In genomic region chr21:15061284-15061683, GRCh38 we compare ENCODE assay signal across 13 cellular contexts. TPM values are rescaled to one million over a fixed set of nuclear protein-coding genes. Genes with fewer than 3 reads are reported as not detected.
DNase-seq lines count a peak whose midpoint lies in the region; ATAC-seq, FAIRE-seq and TF ChIP-seq lines count a peak whose summit lies in the region.
"Had no signal": no experiment of that assay in that cellular context is flagged by ENCODE, and none has a peak within 500 bp of the region (broad histone marks: within the 10 kb centered on the region; RNA-seq: fewer than 3 reads in every experiment).

No MANE protein-coding gene starts in this region.

- H3K9me3 ChIP-seq in BLaER1, result no peaks in the 10 kb centered on the region
- no peaks in the 10 kb centered on the region for H3K9me3 ChIP-seq in K562 (replicated peaks; ENCODE audit: control insufficient read depth, insufficient read depth, low read depth, low read length)
- H3K9me3 ChIP-seq in naive thymus-derived CD4-positive, alpha-beta T cell (ENCODE audit: control insufficient read depth in 2 of 3, low read length in 3 of 3), result no peaks in the 10 kb centered on the region

- no peak for TF ChIP-seq POLR2A in K562 (conservative IDR thresholded peaks at IDR 0.05)

- intact Hi-C loops in K562 (cut with micrococcal nuclease), result loop anchor here (5.0 kb wide), 3 partner anchors 199 to 534 kb away; no protein-coding TSS in a partner anchor
- intact Hi-C loops in naive thymus-derived CD4-positive, alpha-beta T cell (cut with micrococcal nuclease), result loop anchor here (5.0 to 10.0 kb wide), 6 partner anchors 296 to 804 kb away; partner anchors contain the start of gene SAMSN1 (in 1 of the 2)
- intact Hi-C loops in posterior vena cava (cut with DNase I), result loop anchor here in 1 of 2 donors (10.0 kb wide), 1 partner anchor 64 kb away; no protein-coding TSS in a partner anchor

- H2AFZ ChIP-seq in K562 (ENCODE audit: low read depth, low read length), result no peak overlapping the region

- peaks cover 0 to 9% (median 0%) of the 10 kb centered on the region in 5 donors for H3K27me3 Mint-ChIP-seq in naive thymus-derived CD4-positive, alpha-beta T cell

- H3K36me3 ChIP-seq in BLaER1 (peaks cover 25% of the 10 kb centered on the region; the same call in 1 of the 2 replicates), K562 (ENCODE audit: control insufficient read depth, insufficient read depth, low read length) (no peaks in the 10 kb centered on the region)
- H3K36me3 ChIP-seq in naive thymus-derived CD4-positive, alpha-beta T cell (ENCODE audit: control insufficient read depth in 2 of 3, insufficient read depth in 3 of 3, low read length in 3 of 3), result peaks cover 0 to 8% (median 0%) of the 10 kb centered on the region in 3 experiments

- no peak for TF ChIP-seq EP300 in K562 (IDR thresholded peaks at IDR 0.05; ENCODE audit: low read length)

- H3K4me1 ChIP-seq in BLaER1, result peaks cover 53% of the 10 kb centered on the region
- H3K4me1 ChIP-seq in K562 (replicated peaks in 1 of 2; ENCODE audit: control insufficient read depth in 2 of 2, insufficient read depth in 2 of 2, low read length in 2 of 2), result peaks cover 15 to 27% of the 10 kb centered on the region in 2 experiments; a peak in 4 of 5 replicates
- peaks cover 0 to 42% of the 10 kb centered on the region in 2 donors for H3K4me1 ChIP-seq in naive thymus-derived CD4-positive, alpha-beta T cell (ENCODE audit: control insufficient read depth in 2 of 2, insufficient read depth in 2 of 2, low read length in 2 of 2)

- POLR2A ChIA-PET in K562 (lab: Yijun Ruan, JAX), result no interaction called here
- POLR2A ChIA-PET in naive thymus-derived CD4-positive, alpha-beta T cell (lab: Charles Lee), result interaction anchor here (1.6 kb wide), 1 partner anchor 32 kb away, joined by 3 read pairs; no protein-coding TSS in a partner anchor

- ATAC-seq in K562 (no peak), GM18520 (IDR thresholded peaks at IDR 0.05; ENCODE audit: unreplicated experiment) (no peak), GM18517 (IDR thresholded peaks at IDR 0.05; ENCODE audit: unreplicated experiment) (no peak)
- no peak for ATAC-seq in naive thymus-derived CD4-positive, alpha-beta T cell
- ATAC-seq: right cardiac atrium had no signal

- H4K20me1 ChIP-seq in BLaER1 (peaks cover 68% of the 10 kb centered on the region), K562 (replicated peaks; ENCODE audit: control insufficient read depth, insufficient read depth, low read length) (no peaks in the 10 kb centered on the region)

- peaks cover 0 to 2% (median 0%) of the 10 kb centered on the region in 11 donors for H3K9me3 Mint-ChIP-seq in naive thymus-derived CD4-positive, alpha-beta T cell

- H3K9ac ChIP-seq in BLaER1 (peak overlapping the region; percentile 99), K562 (ENCODE audit: insufficient read depth in 1 of 2, low read depth in 2 of 2, low read length in 2 of 2) (peak overlapping the region in 1 of 2 experiments; percentile 71; a peak in 2 of 4 replicates)

- H3K27ac ChIP-seq in BLaER1 (peak overlapping the region; percentile 99), K562 (ENCODE audit: extremely low read depth, low read depth, low read length) (peak overlapping the region; percentile 63)
- peak overlapping the region; percentile 40 for H3K27ac ChIP-seq in naive thymus-derived CD4-positive, alpha-beta T cell (ENCODE audit: low read depth, low read length)
- H3K27ac ChIP-seq: SK-N-MC had no signal

- H3K4me3 ChIP-seq in BLaER1, result peak overlapping the region; percentile 95
- peak overlapping the region; percentile 80 for H3K4me3 ChIP-seq in K562
- H3K4me3 ChIP-seq in naive thymus-derived CD4-positive, alpha-beta T cell (ENCODE audit: low read length), result no peak overlapping the region
- H3K4me3 ChIP-seq: SK-N-MC had no signal

- H3K36me3 Mint-ChIP-seq in naive thymus-derived CD4-positive, alpha-beta T cell, result peaks cover 0 to 5% (median 0%) of the 10 kb centered on the region in 5 donors

- FAIRE-seq in K562 (lab: Jason Lieb, UNC), result no peak
- FAIRE-seq: colon had no signal

- TF ChIP-seq RAD21 in K562 (CRISPR knock-in tag; conservative IDR thresholded peaks at IDR 0.05 in 1 of 2, IDR thresholded peaks at IDR 0.05 in 1 of 2), result no peak

- peaks cover 95% of the 10 kb centered on the region for H3K79me2 ChIP-seq in K562 (ENCODE audit: control insufficient read depth, insufficient read depth, low read length)

- no TSS peak for BruUV-seq in K562 (replicated peaks; lab: Mats Ljungman, UMichigan)

- peak overlapping the region; percentile 90 for H3K4me2 ChIP-seq in BLaER1
- H3K4me2 ChIP-seq in K562 (ENCODE audit: insufficient read depth, low read length), result peak overlapping the region; percentile 89

- peak overlapping the region in 7 of 10 donors; percentile 27 to 89 (median 78) for H3K4me3 Mint-ChIP-seq in naive thymus-derived CD4-positive, alpha-beta T cell

- no peak for TF ChIP-seq CTCF in K562 (IDR thresholded peaks at IDR 0.05 in 2 of 3, conservative IDR thresholded peaks at IDR 0.05 in 1 of 3; ENCODE audit: insufficient read depth in 2 of 3, low read depth in 1 of 3, low read length in 3 of 3)

- WGBS in K562 (ENCODE audit: insufficient coverage, low coverage, missing lambda C conversion rate), result 5% methylated on average over 3 of the region's 3 CpGs

- CTCF ChIA-PET in K562 (lab: Yijun Ruan, JAX; ENCODE audit: low intra/inter-chr PET ratio), result no interaction called here
- CTCF ChIA-PET in naive thymus-derived CD4-positive, alpha-beta T cell (lab: Charles Lee), result interaction anchor here (1.0 to 1.6 kb wide), 2 partner anchors 424 to 491 kb away, joined by 3 read pairs; no protein-coding TSS in a partner anchor

- DNase-seq in HT-29 (ENCODE audit: low spot score) (peak; percentile 22), K562 (ENCODE audit: extremely low read depth in 1 of 4, low spot score in 3 of 4) (no peak), KG1 (lab: John Stamatoyannopoulos, UW) (no peak), posterior vena cava (ENCODE audit: low spot score) (no peak)
- DNase-seq in naive thymus-derived CD4-positive, alpha-beta T cell, result no peak
- DNase-seq: DMS79 treated with DMSO at 0.1 percent for 48 hours, kidney glomerular epithelial cell, right cardiac atrium had no signal

- peaks cover 43 to 77% (median 74%) of the 10 kb centered on the region in 7 donors for H3K4me1 Mint-ChIP-seq in naive thymus-derived CD4-positive, alpha-beta T cell

- H3K27me3 ChIP-seq in BLaER1, result no peaks in the 10 kb centered on the region
- no peaks in the 10 kb centered on the region for H3K27me3 ChIP-seq in K562 (ENCODE audit: control insufficient read depth in 2 of 2, insufficient read depth in 2 of 2, low read length in 2 of 2)
- no peaks in the 10 kb centered on the region for H3K27me3 ChIP-seq in naive thymus-derived CD4-positive, alpha-beta T cell (ENCODE audit: control insufficient read depth in 2 of 2, insufficient read depth in 2 of 2, low read length in 2 of 2)

- peak overlapping the region in 8 of 9 donors; percentile 38 to 89 (median 79) for H3K27ac Mint-ChIP-seq in naive thymus-derived CD4-positive, alpha-beta T cell

- H3K9me1 ChIP-seq in K562 (ENCODE audit: control insufficient read depth, insufficient read depth, low read length), result no peaks in the 10 kb centered on the region

- in situ Hi-C loops in K562 (cut with MboI), result no loop called here

TF ChIP-seq in K562, 482 proteins besides CTCF, POLR2A, EP300 and RAD21:
- no peak for TF ChIP-seq ZNF324 (CRISPR knock-in tag; IDR thresholded peaks at IDR 0.05)
- no peak for TF ChIP-seq CEBPB (tag; IDR thresholded peaks at IDR 0.05)
- TF ChIP-seq CHD2 (IDR thresholded peaks at IDR 0.05; ENCODE audit: low read depth, low read length), result no peak
- peak; percentile 78; the same call in 1 of the 2 replicates for TF ChIP-seq SPI1 (IDR thresholded peaks at IDR 0.05; ENCODE audit: borderline replicate concordance, low read depth, low read length)
- TF ChIP-seq FOXA3 (CRISPR knock-in tag; conservative IDR thresholded peaks at IDR 0.05 in 1 of 2, IDR thresholded peaks at IDR 0.05 in 1 of 2), result 0 out of 4 replicates have a peak, but pooled peaks of 1 of the 2 experiments have one; percentile 29
- TF ChIP-seq CHD1 (IDR thresholded peaks at IDR 0.05; ENCODE audit: low read length), result peak; percentile 46

RNA-seq across cellular contexts. Expression of gene NRIP1, which starts 3.5 kb away (rescaled TPM):
- 18.6 and 24.1 TPM in 2 replicates for total RNA-seq in HT-29 (2014; rRNA removed; shearing (Covaris generic))
- 9.0 and 32.0 TPM in 2 replicates for total RNA-seq in K562 (2011; cell fraction: chromatin; rRNA removed; ENCODE audit: low replicate concordance)
- 6.2 and 11.7 TPM in 2 replicates for total RNA-seq in K562 (2011; cell fraction: nucleolus; rRNA removed)
- total RNA-seq in K562 (2011; cell fraction: nucleoplasm; rRNA removed), result 13.6 and 23.1 TPM in 2 replicates
- total RNA-seq in K562 (2014; rRNA removed) (20.0 and 21.5 TPM in 2 replicates), K562 (2014; rRNA removed; fragmentation: Illumina TruSeq; extraction: Trizol) (42.8 and 51.2 TPM in 2 replicates), K562 (2015; rRNA removed; fragmentation: Illumina TruSeq; extraction: Trizol) (36.8 and 39.0 TPM in 2 replicates), K562 (2021) (31.8 and 38.7 TPM in 2 replicates), posterior vena cava (10 to 100 TPM; 27.3 to 40.5 TPM)
- polyA plus RNA-seq in K562 (2011; rRNA removed) (16.2 and 17.1 TPM in 2 replicates), K562 (2014; fragmentation: Illumina TruSeq; extraction: Trizol) (17.2 and 19.6 TPM in 2 replicates), K562 (2014; fragmentation: Nextera tagmentation; extraction: Ambion mirVana) (1 to 10 TPM; 4.3 to 6.3 TPM), K562 (2014; rRNA removed) (9.8 and 10.9 TPM in 2 replicates)
- polyA plus RNA-seq in K562 (2011; cell fraction: cytosol; rRNA removed), result 2.5 and 6.4 TPM in 2 replicates
- 8.3 and 13.4 TPM in 2 replicates for polyA plus RNA-seq in K562 (2011; cell fraction: nucleus; rRNA removed)
- polyA plus RNA-seq in K562 (2012), result 8.2 and 14.6 TPM in 2 replicates
- 75.5 and 131 TPM in 2 replicates for polyA minus RNA-seq in K562 (2011; rRNA and poly(A)+ RNA removed)
- polyA minus RNA-seq in K562 (2011; cell fraction: cytosol; rRNA and poly(A)+ RNA removed), result 20.7 and 24.4 TPM in 2 replicates
- 15.5 and 40.9 TPM in 2 replicates for polyA minus RNA-seq in K562 (2011; cell fraction: nucleus; rRNA and poly(A)+ RNA removed)
- total RNA-seq in naive thymus-derived CD4-positive, alpha-beta T cell, result 10 to 100 TPM; 13.8 to 42.6 (median 35.8) TPM
- polyA plus RNA-seq in naive thymus-derived CD4-positive, alpha-beta T cell, result 10 to 100 TPM; 24.0 to 35.2 TPM

Comparison
In these comparisons a context has a peak if more than half of its experiments do, and no peak if none do; other contexts are left out.
1. H3K27ac ChIP-seq: peak in every context shown above with its lines; median percentile 99 in BLaER1; 63 in K562; 40 in naive thymus-derived CD4-positive, alpha-beta T cell.